ENCODE assay signal across 8 cellular contexts in the genomic region with DNA sequence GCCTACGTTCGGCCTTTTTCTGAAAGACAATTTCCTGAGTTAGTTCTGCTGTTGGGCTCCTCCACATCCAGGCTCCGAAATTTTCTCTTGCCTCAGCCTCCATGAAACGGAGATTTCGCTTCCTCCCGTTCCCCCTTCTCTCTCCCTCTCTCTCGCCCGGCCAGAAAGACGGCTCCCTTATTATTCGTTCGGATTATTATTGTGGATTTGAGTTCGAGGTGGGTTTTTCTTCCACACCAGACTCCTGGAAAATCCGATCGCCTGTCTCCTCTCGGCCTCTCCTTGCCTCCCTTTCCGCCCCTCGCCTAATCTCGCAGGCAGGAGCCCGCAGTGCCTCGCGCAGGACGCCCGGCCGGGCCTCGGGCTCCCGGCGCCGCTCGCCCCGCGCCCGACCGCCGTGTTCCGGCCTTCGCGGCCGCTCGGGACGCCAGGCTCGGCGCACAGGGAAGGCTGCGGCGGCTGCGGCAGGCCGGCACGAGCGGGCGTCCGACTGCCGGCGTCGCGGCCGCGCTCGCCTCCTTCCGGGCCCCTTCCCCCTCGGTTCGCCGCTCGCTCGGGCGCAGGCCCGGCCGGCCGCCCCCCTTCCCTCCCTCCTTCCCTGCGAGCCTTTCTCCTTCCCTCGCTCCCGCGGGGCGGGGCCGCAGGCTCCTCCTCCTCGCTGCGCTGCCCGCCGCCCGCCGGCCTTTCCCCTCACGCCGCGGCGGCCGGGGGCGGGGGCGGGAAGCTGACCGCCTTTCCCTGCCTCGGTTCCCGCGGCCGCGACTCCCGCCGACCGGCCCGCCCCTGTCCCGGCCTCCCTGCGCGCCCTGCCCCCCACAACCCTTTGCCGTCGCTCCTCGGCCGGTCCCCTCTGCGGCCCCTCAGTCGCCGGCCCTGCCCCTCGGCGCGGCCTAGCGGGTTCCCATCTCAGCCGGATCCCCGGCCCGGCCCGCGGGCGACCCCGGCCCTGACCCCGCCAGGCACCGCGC. TPM values are rescaled to one million over a fixed set of nuclear protein-coding genes. Genes with fewer than 3 reads are reported as not detected.
DNase-seq lines count a peak whose midpoint lies in the region; ATAC-seq and TF ChIP-seq lines count a peak whose summit lies in the region.

Gene ARHGEF11 (minus strand): TSS at position 492 of the 968 bp plus-strand sequence. CDS start 1,412 bp downstream, outside the sequence.

- TF ChIP-seq CTCF in NB4 (IDR thresholded peaks at IDR 0.05; ENCODE audit: low read depth, low read length) = no peak
- no peak for TF ChIP-seq CTCF in brain (conservative IDR thresholded peaks at IDR 0.05)
- TF ChIP-seq CTCF in progenitor cell of endocrine pancreas (IDR thresholded peaks at IDR 0.05; ENCODE audit: unreplicated experiment) = no peak

- peak; percentile 72 for ATAC-seq in GM21619 (IDR thresholded peaks at IDR 0.05; ENCODE audit: unreplicated experiment)

- H3K4me3 Mint-ChIP-seq in brain (peak within 1 kb of the TSS; percentile 91 to 97 (median 92)), progenitor cell of endocrine pancreas (ENCODE audit: low read depth) (peak within 1 kb of the TSS; percentile 94)

- H3K27me3 Mint-ChIP-seq in brain (peaks cover 2% of the 10 kb centered on the region), progenitor cell of endocrine pancreas (no peaks in the 10 kb centered on the region)

- H3K36me3 Mint-ChIP-seq in brain (peaks cover 7% of the 10 kb centered on the region), progenitor cell of endocrine pancreas (ENCODE audit: insufficient read depth) (peaks cover 3% of the 10 kb centered on the region)

- H2AFZ ChIP-seq in Karpas-422 (ENCODE audit: low read length) = no peak within 1 kb of the TSS

- no peaks in the 10 kb centered on the region for H3K36me3 ChIP-seq in SK-N-MC (ENCODE audit: insufficient read depth, low read length)
- no peaks in the 10 kb centered on the region for H3K36me3 ChIP-seq in Karpas-422 (ENCODE audit: insufficient read depth, low read length)

- H3K79me2 ChIP-seq in Karpas-422 (ENCODE audit: low read length) = no peaks in the 10 kb centered on the region

- peak; percentile 21 for TF ChIP-seq POLR2A in NB4 (IDR thresholded peaks at IDR 0.05; ENCODE audit: extremely low read depth, insufficient read length)

- H3K9me3 Mint-ChIP-seq in brain (no peaks in the 10 kb centered on the region), progenitor cell of endocrine pancreas (ENCODE audit: low read depth) (no peaks in the 10 kb centered on the region)

- H3K4me1 Mint-ChIP-seq in brain (peaks cover 47% of the 10 kb centered on the region), progenitor cell of endocrine pancreas (ENCODE audit: low read depth) (peaks cover 43% of the 10 kb centered on the region)

- H3K9me2 ChIP-seq in Karpas-422 (replicated peaks; ENCODE audit: insufficient read depth, low read length) = no peaks in the 10 kb centered on the region

- H3K27me3 ChIP-seq in Karpas-422 (ENCODE audit: low read length) = no peaks in the 10 kb centered on the region

- no peaks in the 10 kb centered on the region for H3K4me1 ChIP-seq in Karpas-422 (ENCODE audit: low read length)

- H4K20me1 ChIP-seq in Karpas-422 (ENCODE audit: insufficient read depth, low read depth, low read length) = no peaks in the 10 kb centered on the region

- H3K9me3 ChIP-seq in SK-N-MC (ENCODE audit: low read depth, low read length) (no peaks in the 10 kb centered on the region), Karpas-422 (ENCODE audit: low read length) (no peaks in the 10 kb centered on the region)

- H3K27ac Mint-ChIP-seq in brain (peak within 1 kb of the TSS; percentile 94 to 99 (median 97)), progenitor cell of endocrine pancreas (peak within 1 kb of the TSS; percentile 99)

- DNase-seq in DMS79 treated with DMSO at 0.1 percent for 48 hours (lab: John Stamatoyannopoulos, UW) (peak; percentile 64), NB4 (ENCODE audit: low read depth) (peak; percentile 89), SK-N-MC (ENCODE audit: low read depth, low spot score) (peak; percentile 3), hippocampal formation (lab: John Stamatoyannopoulos, UW) (peak; percentile 84 to 89), progenitor cell of endocrine pancreas (ENCODE audit: low spot score, unreplicated experiment) (peak; percentile 89), Karpas-422 (no peak)

- peak within 1 kb of the TSS; percentile 82 for H3K4me3 ChIP-seq in NB4 (ENCODE audit: low read depth, low read length)
- peak within 1 kb of the TSS; percentile 86 for H3K4me3 ChIP-seq in SK-N-MC
- no peak within 1 kb of the TSS for H3K4me3 ChIP-seq in Karpas-422 (ENCODE audit: low read length)

- H3K27ac ChIP-seq in SK-N-MC (peak within 1 kb of the TSS; percentile 72), Karpas-422 (ENCODE audit: low read length) (no peak within 1 kb of the TSS)

- peak within 1 kb of the TSS; percentile 95 for H3K9ac ChIP-seq in SK-N-MC (ENCODE audit: insufficient read length)
- no peak within 1 kb of the TSS for H3K9ac ChIP-seq in Karpas-422 (ENCODE audit: low read length)

- no peak within 1 kb of the TSS for H3K4me2 ChIP-seq in Karpas-422 (ENCODE audit: low read depth, low read length, poor library complexity, severe bottlenecking)

RNA-seq across cellular contexts. Expression of gene ARHGEF11, which starts in this region (rescaled TPM):
- 15.3 TPM for polyA plus RNA-seq in brain (ENCODE audit: insufficient read depth, low read depth, low replicate concordance)
- 55.9 and 56.7 TPM in 2 replicates for total RNA-seq in progenitor cell of endocrine pancreas
- 0.11 and 0.14 TPM in 2 replicates for total RNA-seq in Karpas-422 (2014; rRNA removed; shearing (Covaris generic); ENCODE audit: low replicate concordance)

Comparison
In these comparisons a context has a peak if more than half of its experiments do, and no peak if none do; other contexts are left out.
1. RNA of gene ARHGEF11 (total RNA-seq): 55.9 to 56.7 TPM in progenitor cell of endocrine pancreas; 0.11 to 0.14 TPM in Karpas-422; every median in the first group is over 10 times any median in the second.